ENCODE assay signal across 36 cellular contexts in the genomic region with DNA sequence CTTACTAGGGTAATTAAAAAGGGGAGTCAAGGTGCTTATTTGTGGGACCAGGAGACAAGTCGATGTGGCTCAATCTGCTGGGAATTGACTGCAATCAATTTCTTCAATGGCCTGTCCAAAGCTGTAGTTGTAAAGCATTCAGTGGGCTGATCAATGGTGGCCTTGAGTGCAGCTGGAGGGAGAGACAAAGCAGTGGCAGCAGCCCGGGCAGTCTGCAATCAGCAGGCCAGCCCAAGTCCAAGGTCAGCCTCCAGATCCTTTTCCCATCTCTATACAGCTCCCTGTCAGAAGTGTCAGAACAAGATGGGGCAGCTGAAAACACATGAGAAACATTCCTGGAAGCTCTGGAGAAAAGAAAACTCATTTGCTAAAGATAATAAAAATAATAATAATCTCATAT. TPM values are rescaled to one million over a fixed set of nuclear protein-coding genes. Genes with fewer than 3 reads are reported as not detected.
"Had no signal": no experiment of that assay in that cellular context is flagged by ENCODE, and none has a peak within 500 bp of the region (broad histone marks: within the 10 kb centered on the region; RNA-seq: fewer than 3 reads in every experiment).

No MANE protein-coding gene starts in this region.

- FAIRE-seq: astrocyte, TTC549 had no signal

- H3K27me3 ChIP-seq: adrenal gland, body of pancreas, brain microvascular endothelial cell, breast epithelium had no signal

- H3K27ac ChIP-seq: adrenal gland, body of pancreas, brain microvascular endothelial cell, breast epithelium, VCaP had no signal

- DNase-seq: activated B cell treated with CpG ODN at 0.5 μM for 24 hours; activated CD4-positive, alpha-beta memory T cell treated with anti-CD3 and anti-CD28 coated beads for 36 hours; activated CD4-positive, alpha-beta T cell treated with anti-CD3 and anti-CD28 coated beads for 4 hours; activated CD4-positive, alpha-beta T cell treated with anti-CD3 and anti-CD28 coated beads, Interleukin-2, amount 10 ng/mL, durations not matched to agents 24 days and 14 days; activated CD4-positive, alpha-beta T cell treated with anti-CD3 and anti-CD28 coated beads, Interleukin-2, amount 50 U/mL, for 1 hour; activated CD4-positive, alpha-beta T cell treated with anti-CD3 and anti-CD28 coated beads, Interleukin-2, amount 50 U/mL, for 4 hours; activated CD4-positive, CD25-positive, alpha-beta regulatory T cell treated with anti-CD3 and anti-CD28 coated beads, Interleukin-2, amount 50 U/mL, for 72 hours; activated CD8-positive, alpha-beta memory T cell treated with anti-CD3 and anti-CD28 coated beads, Interleukin-2, amount 50 U/mL, for 4 hours; activated CD8-positive, alpha-beta T cell treated with anti-CD3 and anti-CD28 coated beads for 36 hours; activated effector memory CD4-positive, alpha-beta T cell treated with anti-CD3 and anti-CD28 coated beads, Interleukin-2, amount 50 U/mL, for 16 hours; activated gamma-delta T cell treated with Interleukin-2 at 50 U/mL for 16 hours; activated naive CD4-positive, alpha-beta T cell; activated naive CD4-positive, alpha-beta T cell treated with anti-CD3 and anti-CD28 coated beads for 36 hours; activated naive CD4-positive, alpha-beta T cell treated with anti-CD3 and anti-CD28 coated beads, Interleukin-2, amount 50 U/mL, for 16 hours; activated naive CD8-positive, alpha-beta T cell treated with anti-CD3 and anti-CD28 coated beads for 36 hours; activated T-cell treated with anti-CD3 and anti-CD28 coated beads for 4 hours; activated T-cell treated with anti-CD3 and anti-CD28 coated beads, Interleukin-2, amount 50 U/mL, for 1 hour; activated T-cell treated with anti-CD3 and anti-CD28 coated beads, Interleukin-2, amount 50 U/mL, for 4 hours; activated T-cell treated with anti-CD3 and anti-CD28 coated beads, Interleukin-2, amount 50 U/mL, for 72 hours; amniotic stem cell; aorta; brain microvascular endothelial cell; central memory CD4-positive, alpha-beta T cell; T-helper 1 cell; T-helper 2 cell; T-helper 9 cell had no signal

- H3K4me1 ChIP-seq: adrenal gland, body of pancreas, breast epithelium had no signal

- H3K9me3 ChIP-seq: adrenal gland, body of pancreas, breast epithelium had no signal

- H3K4me3 ChIP-seq: adrenal gland, body of pancreas, breast epithelium had no signal

- H3K36me3 ChIP-seq: adrenal gland, brain microvascular endothelial cell, breast epithelium had no signal

- ATAC-seq: activated CD8-positive, alpha-beta T cell treated with anti-CD3 and anti-CD28 coated beads for 36 hours; activated naive CD4-positive, alpha-beta T cell treated with anti-CD3 and anti-CD28 coated beads, Interleukin-2, amount 50 U/mL, for 72 hours; activated T-cell treated with anti-CD3 and anti-CD28 coated beads, Interleukin-2, amount 50 U/mL, for 4 hours; activated T-cell treated with anti-CD3 and anti-CD28 coated beads, Interleukin-2, amount 50 U/mL, for 72 hours; activated T-helper 17 cell treated with anti-CD3 and anti-CD28 coated beads, Interleukin-2, amount 50 U/mL, for 72 hours; body of pancreas had no signal

RNA-seq across cellular contexts. Expression of a gene that starts 51.0 kb away (rescaled TPM):
- total RNA-seq: activated B cell treated with CpG ODN at 0.5 μM for 24 hours; activated CD4-positive, alpha-beta memory T cell treated with anti-CD3 and anti-CD28 coated beads for 36 hours; activated CD4-positive, alpha-beta T cell treated with anti-CD3 and anti-CD28 coated beads, Interleukin-2, amount 10 ng/mL, durations not matched to agents 24 days and 14 days; activated CD8-positive, alpha-beta memory T cell treated with anti-CD3 and anti-CD28 coated beads for 36 hours; activated CD8-positive, alpha-beta T cell treated with anti-CD3 and anti-CD28 coated beads for 36 hours; activated naive CD4-positive, alpha-beta T cell treated with anti-CD3 and anti-CD28 coated beads for 36 hours; activated naive CD4-positive, alpha-beta T cell treated with anti-CD3 and anti-CD28 coated beads, Interleukin-2, amount 50 U/mL, for 72 hours; activated naive CD8-positive, alpha-beta T cell treated with anti-CD3 and anti-CD28 coated beads for 36 hours; activated T-cell treated with anti-CD3 and anti-CD28 coated beads, Interleukin-2, amount 50 U/mL, for 4 hours; activated T-cell treated with anti-CD3 and anti-CD28 coated beads, Interleukin-2, amount 50 U/mL, for 72 hours; activated T-helper 1 cell treated with anti-CD3 and anti-CD28 coated beads, Interleukin-12 subunit alpha, Interleukin-12 subunit beta, Interleukin-2, Interleukin-4 antibody, amounts not matched to agents 30 ng/mL and 10 ng/mL and 1 ng/mL, durations not matched to agents 14 hours and 24 hours and 36 hours; activated T-helper 17 cell treated with anti-CD3 and anti-CD28 coated beads, Interleukin-2, amount 50 U/mL, for 72 hours had no signal
